ENCODE assay signal across 8 cellular contexts in genomic region chr12:15910864-15911696, GRCh38. TPM values are rescaled to one million over a fixed set of nuclear protein-coding genes. Genes with fewer than 3 reads are reported as not detected.
A peak's percentile ranks its signal among the peaks of the same experiment; 100 is the strongest.
DNase-seq lines count a peak whose midpoint lies in the region; ATAC-seq, FAIRE-seq and TF ChIP-seq lines count a peak whose summit lies in the region.

Gene DERA, plus strand, starts transcription at chr12:15911332. Its CDS starts 52 bp downstream, at chr12:15911384.

- peaks cover 20% of the 10 kb centered on the region for H3K4me1 Mint-ChIP-seq in activated CD4-positive, alpha-beta memory T cell treated with anti-CD3 and anti-CD28 coated beads, Interleukin-2, amount 10 ng/mL, durations not matched to agents 7 days and 5 days

- ATAC-seq in HG03442 (IDR thresholded peaks at IDR 0.05; ENCODE audit: unreplicated experiment) = peak; percentile 95
- peak; percentile 97 for ATAC-seq in lung (ENCODE audit: insufficient read depth, low FRiP score)

- no peaks in the 10 kb centered on the region for H3K9me3 ChIP-seq in ectodermal cell (ENCODE audit: control insufficient read depth, low read length)
- no peaks in the 10 kb centered on the region for H3K9me3 ChIP-seq in lung (ENCODE audit: control insufficient read depth in 2 of 2, insufficient read depth in 1 of 2, low read length in 1 of 2)

- 0 to 1% methylated on average over 56 to 58 of the region's 59 CpGs for WGBS in ectodermal cell, 2 experiments
- 0 to 1% methylated on average over 44 to 59 of the region's 59 CpGs for WGBS in lung, 2 donors

- H3K27me3 Mint-ChIP-seq in activated CD4-positive, alpha-beta memory T cell treated with anti-CD3 and anti-CD28 coated beads, Interleukin-2, amount 10 ng/mL, durations not matched to agents 7 days and 5 days = no peaks in the 10 kb centered on the region

- no peaks in the 10 kb centered on the region for H3K36me3 Mint-ChIP-seq in activated CD4-positive, alpha-beta memory T cell treated with anti-CD3 and anti-CD28 coated beads, Interleukin-2, amount 10 ng/mL, durations not matched to agents 7 days and 5 days (ENCODE audit: low read depth)

- peak within 1 kb of the TSS; percentile 61 for H3K27ac Mint-ChIP-seq in activated CD4-positive, alpha-beta memory T cell treated with anti-CD3 and anti-CD28 coated beads, Interleukin-2, amount 10 ng/mL, durations not matched to agents 7 days and 5 days

- H3K36me3 ChIP-seq in ectodermal cell (ENCODE audit: control insufficient read depth, insufficient read depth, low read length) (no peaks in the 10 kb centered on the region), lung (ENCODE audit: control insufficient read depth in 2 of 2, insufficient read depth in 2 of 2, low read length in 2 of 2) (peaks cover 3 to 9% of the 10 kb centered on the region in 2 donors)

- POLR2A ChIA-PET in activated CD4-positive, alpha-beta memory T cell treated with anti-CD3 and anti-CD28 coated beads, Interleukin-2, amount 10 ng/mL, durations not matched to agents 7 days and 5 days (lab: Charles Lee) = interaction anchor here (1.2 to 2.5 kb wide), 11 partner anchors 10 to 377 kb away, joined by 3 to 39 read pairs (median 5); partner anchors contain the start of genes EPS8 and STRAP

- H3K9me3 Mint-ChIP-seq in activated CD4-positive, alpha-beta memory T cell treated with anti-CD3 and anti-CD28 coated beads, Interleukin-2, amount 10 ng/mL, durations not matched to agents 7 days and 5 days = no peaks in the 10 kb centered on the region

- CTCF ChIA-PET in activated CD4-positive, alpha-beta memory T cell treated with anti-CD3 and anti-CD28 coated beads, Interleukin-2, amount 10 ng/mL, durations not matched to agents 7 days and 5 days (lab: Charles Lee) = interaction anchor here (0.6 to 2.7 kb wide), 10 partner anchors 9 to 378 kb away, joined by 3 to 41 read pairs (median 5); no protein-coding TSS in a partner anchor

- peak; percentile 87 for FAIRE-seq in GM19239 (lab: Jason Lieb, UNC)

- H3K27ac ChIP-seq in C4-2B = peak within 1 kb of the TSS; percentile 96
- peak within 1 kb of the TSS; percentile 94 for H3K27ac ChIP-seq in ectodermal cell (ENCODE audit: insufficient read depth, low read depth, low read length, poor library complexity, severe bottlenecking)
- H3K27ac ChIP-seq in lung (ENCODE audit: low read depth in 1 of 2, low read length in 1 of 2) = peak within 1 kb of the TSS; percentile 87 to 100

- H3K4me1 ChIP-seq in ectodermal cell (ENCODE audit: control insufficient read depth, insufficient read depth, low read length) (peaks cover 7% of the 10 kb centered on the region), lung (ENCODE audit: control insufficient read depth in 2 of 2, insufficient read depth in 2 of 2, low read length in 2 of 2) (no peaks in the 10 kb centered on the region)

- no peak for TF ChIP-seq CTCF in C4-2B (conservative IDR thresholded peaks at IDR 0.05)
- no peak for TF ChIP-seq CTCF in lung (IDR thresholded peaks at IDR 0.05; ENCODE audit: control extremely low read depth, extremely low read depth)

- H3K27me3 ChIP-seq in ectodermal cell (ENCODE audit: control insufficient read depth, insufficient read depth, low read length, poor library complexity, severe bottlenecking) = no peaks in the 10 kb centered on the region
- no peaks in the 10 kb centered on the region for H3K27me3 ChIP-seq in lung (ENCODE audit: control insufficient read depth, insufficient read depth)

- H3K4me3 Mint-ChIP-seq in activated CD4-positive, alpha-beta memory T cell treated with anti-CD3 and anti-CD28 coated beads, Interleukin-2, amount 10 ng/mL, durations not matched to agents 7 days and 5 days = peak within 1 kb of the TSS; percentile 80

- H3K4me3 ChIP-seq in ectodermal cell (ENCODE audit: insufficient read depth, low read depth, low read length) (peak within 1 kb of the TSS; percentile 86), lung (peak within 1 kb of the TSS; percentile 91)

- DNase-seq in GM19239 (ENCODE audit: insufficient read length, low spot score) (peak; percentile 40), NCI-H526 treated with DMSO at 0.1 percent for 48 hours (lab: John Stamatoyannopoulos, UW) (peak; percentile 71), lung (ENCODE audit: low spot score) (peak; percentile 81)
- peak; percentile 60 for DNase-seq in activated CD4-positive, alpha-beta memory T cell treated with anti-CD3 and anti-CD28 coated beads, Interleukin-2, amount 10 ng/mL, durations not matched to agents 7 days and 5 days
- DNase-seq in stimulated activated CD4-positive, alpha-beta T cell treated with anti-CD3 and anti-CD28 coated beads, TNF-alpha, amount 100 ng/mL, for 4 hours (ENCODE audit: low read depth in 3 of 3) = peak; percentile 21 to 39 (median 22)

RNA-seq across cellular contexts. Expression of gene DERA, which starts in this region (rescaled TPM):
- 10 to 100 TPM; 21.3 to 24.4 TPM for total RNA-seq in activated CD4-positive, alpha-beta memory T cell treated with anti-CD3 and anti-CD28 coated beads, Interleukin-2, amount 10 ng/mL, durations not matched to agents 7 days and 5 days
- polyA plus RNA-seq in ectodermal cell (2013, experiment 1 of 4) = 88.5 TPM
- 94.2 TPM for polyA plus RNA-seq in ectodermal cell (2013, experiment 2 of 4)
- polyA plus RNA-seq in ectodermal cell (2013, experiment 3 of 4) = 77.4 TPM
- 82.0 TPM for polyA plus RNA-seq in ectodermal cell (2013, experiment 4 of 4)
- 10 to 100 TPM; 36.8 to 44.2 TPM for total RNA-seq in lung
- polyA plus RNA-seq in lung = 10 to 100 TPM; 31.0 to 32.8 TPM

Comparison
In these comparisons a context has a peak if more than half of its experiments do, and no peak if none do; other contexts are left out.
1. Peak in every context shown above with its lines: DNase-seq, ATAC-seq, H3K4me3 ChIP-seq and H3K27ac ChIP-seq.
2. DNase-seq: peak in every context shown above with its lines; median percentile 81 in lung; 71 in NCI-H526 treated with DMSO at 0.1 percent for 48 hours; 60 in activated CD4-positive, alpha-beta memory T cell treated with anti-CD3 and anti-CD28 coated beads, Interleukin-2, amount 10 ng/mL, durations not matched to agents 7 days and 5 days; 40 in GM19239; 22 in stimulated activated CD4-positive, alpha-beta T cell treated with anti-CD3 and anti-CD28 coated beads, TNF-alpha, amount 100 ng/mL, for 4 hours.